ENCODE assay signal across 8 cellular contexts in genomic region chr11:62707277-62707771, GRCh38. TPM values are rescaled to one million over a fixed set of nuclear protein-coding genes. Genes with fewer than 3 reads are reported as not detected.
DNase-seq lines count a peak whose midpoint lies in the region; ATAC-seq and TF ChIP-seq lines count a peak whose summit lies in the region.
"Had no signal": no experiment of that assay in that cellular context is flagged by ENCODE, and none has a peak within 500 bp of the region (broad histone marks: within the 10 kb centered on the region; RNA-seq: fewer than 3 reads in every experiment).

Gene BSCL2 (minus strand): TSS chr11:62707424. CDS start chr11:62707195, 229 bp downstream.
Gene GNG3 (plus strand): TSS chr11:62707676. CDS start chr11:62708296, 620 bp downstream.

- intact Hi-C loops in esophagus muscularis mucosa (cut with DNase I), result no loop called here

- H3K36me3 ChIP-seq in HAP-1 (replicated peaks) (peaks cover 73% of the 10 kb centered on the region), SJSA1 (peaks cover 81% of the 10 kb centered on the region), esophagus muscularis mucosa (peaks cover 13 to 24% (median 21%) of the 10 kb centered on the region in 4 donors), neuron (ENCODE audit: insufficient read depth, low read length) (peaks cover 35% of the 10 kb centered on the region)

- no peak for TF ChIP-seq POLR2A in esophagus muscularis mucosa (IDR thresholded peaks at IDR 0.05; ENCODE audit: low read depth)

- H3K9me3 ChIP-seq in HAP-1 (no peaks in the 10 kb centered on the region), SJSA1 (replicated peaks) (no peaks in the 10 kb centered on the region), esophagus muscularis mucosa (no peaks in the 10 kb centered on the region), neuron (ENCODE audit: low read length) (no peaks in the 10 kb centered on the region)

- no peak for TF ChIP-seq EP300 in esophagus muscularis mucosa (IDR thresholded peaks at IDR 0.05)

- in situ Hi-C loops in HAP-1 (cut with MboI; ENCODE audit: low sequenced_read_pairs), result no loop called here

- no peaks in the 10 kb centered on the region for H3K27me3 ChIP-seq in HAP-1 (ENCODE audit: low read depth)
- H3K27me3 ChIP-seq in SJSA1 (replicated peaks), result no peaks in the 10 kb centered on the region
- H3K27me3 ChIP-seq in esophagus muscularis mucosa, result no peaks in the 10 kb centered on the region
- no peaks in the 10 kb centered on the region for H3K27me3 ChIP-seq in neuron (ENCODE audit: insufficient read depth, low read length)

- TF ChIP-seq CTCF in esophagus muscularis mucosa (IDR thresholded peaks at IDR 0.05), result no peak

- WGBS in esophagus muscularis mucosa, result 72% methylated on average over 7 of the region's 9 CpGs

- H2AFZ ChIP-seq in neuron (ENCODE audit: low read depth, low read length), result no peak within 1 kb of the TSS

- DNase-seq in HAP-1 (ENCODE audit: low spot score in 2 of 2), result peak in 1 of 2 experiments; percentile 51
- DNase-seq in SJSA1 (ENCODE audit: low read depth in 1 of 2, low spot score in 2 of 2), result no peak
- DNase-seq in esophagus muscularis mucosa (ENCODE audit: extremely low spot score), result no peak
- no peak for DNase-seq in UCSD-AML1 (lab: John Stamatoyannopoulos, UW; ENCODE audit: unreplicated experiment)

- H3K4me3 ChIP-seq in HAP-1 (peak within 1 kb of the TSS; percentile 68), SJSA1 (peak within 1 kb of the TSS; percentile 56), esophagus muscularis mucosa (peak within 1 kb of the TSS; percentile 70 to 77 (median 74)), neuron (ENCODE audit: low read length) (peak within 1 kb of the TSS; percentile 74)

- H3K4me1 ChIP-seq in HAP-1, result peaks cover 11% of the 10 kb centered on the region
- H3K4me1 ChIP-seq in SJSA1 (replicated peaks), result peaks cover 30% of the 10 kb centered on the region
- H3K4me1 ChIP-seq in esophagus muscularis mucosa, result peaks cover 34 to 51% (median 44%) of the 10 kb centered on the region in 4 donors
- H3K4me1 ChIP-seq in neuron (ENCODE audit: insufficient read depth, low read length), result peaks cover 38% of the 10 kb centered on the region

- H3K27ac ChIP-seq in SJSA1, result no peak within 1 kb of the TSS
- H3K27ac ChIP-seq in esophagus muscularis mucosa (replicated peaks in 1 of 4), result peak within 1 kb of the TSS; percentile 91 to 95 (median 92)

- ATAC-seq in GM21423 (IDR thresholded peaks at IDR 0.05; ENCODE audit: unreplicated experiment) (no peak), GM18873 (IDR thresholded peaks at IDR 0.05; ENCODE audit: low FRiP score, unreplicated experiment) (no peak)

RNA-seq across cellular contexts. Expression of gene BSCL2, which starts in this region (rescaled TPM):
- total RNA-seq in SJSA1 (2014; rRNA removed; shearing (Covaris generic)), result 51.4 and 138 TPM in 2 replicates
- total RNA-seq in esophagus muscularis mucosa, result 10 to 100 TPM; 25.3 to 58.1 (median 39.2) TPM

RNA-seq across cellular contexts. Expression of gene GNG3, which starts in this region (rescaled TPM):
- not detected in 2 replicates for total RNA-seq in SJSA1 (2014; rRNA removed; shearing (Covaris generic))
- 1 to 10 TPM in 2 of 4 donors, under 1 TPM in 2; 0.65 to 1.5 (median 1.0) TPM for total RNA-seq in esophagus muscularis mucosa
- total RNA-seq: activated CD8-positive, alpha-beta memory T cell treated with anti-CD3 and anti-CD28 coated beads for 36 hours had no signal
